1 cellular context compared by ENCODE assay signal in genomic region chr10:44479306-44479705, GRCh38.
TF ChIP-seq lines count a peak whose summit lies in the region.

No MANE protein-coding gene starts in this region.

TF ChIP-seq in WTC11, 78 proteins besides CTCF, POLR2A, EP300 and RAD21 (continued from another document):
- TF ChIP-seq AR (CRISPR knock-in tag; IDR thresholded peaks at IDR 0.05) = no peak
- no peak for TF ChIP-seq HMGA2 (CRISPR knock-in tag; IDR thresholded peaks at IDR 0.05)
- TF ChIP-seq NR2C2 (CRISPR knock-in tag; IDR thresholded peaks at IDR 0.05) = no peak
- TF ChIP-seq ESRRA (CRISPR knock-in tag; IDR thresholded peaks at IDR 0.05; ENCODE audit: borderline replicate concordance) = no peak
- no peak for TF ChIP-seq TP53 (CRISPR knock-in tag; IDR thresholded peaks at IDR 0.05)
- no peak for TF ChIP-seq AFF4 (CRISPR knock-in tag; IDR thresholded peaks at IDR 0.05; ENCODE audit: borderline replicate concordance)
- TF ChIP-seq ZBTB21 (CRISPR knock-in tag; IDR thresholded peaks at IDR 0.05; ENCODE audit: borderline replicate concordance) = no peak
- TF ChIP-seq ZNF263 (CRISPR knock-in tag; IDR thresholded peaks at IDR 0.05; ENCODE audit: low read depth) = no peak
